ENCODE assay signal across 19 cellular contexts in genomic region chr1:180424848-180425457, GRCh38.
A peak's percentile ranks its signal among the peaks of the same experiment; 100 is the strongest.
DNase-seq lines count a peak whose midpoint lies in the region; ATAC-seq, FAIRE-seq and TF ChIP-seq lines count a peak whose summit lies in the region.
"Had no signal": no experiment of that assay in that cellular context is flagged by ENCODE, and none has a peak within 500 bp of the region (broad histone marks: within the 10 kb centered on the region; RNA-seq: fewer than 3 reads in every experiment).

No MANE protein-coding gene starts in this region.

- H3K9me3 ChIP-seq in Karpas-422 (ENCODE audit: low read length) = no peaks in the 10 kb centered on the region

- H3K36me3 ChIP-seq in Karpas-422 (ENCODE audit: insufficient read depth, low read length) = no peaks in the 10 kb centered on the region; the same call in 1 of the 2 replicates
- H3K36me3 ChIP-seq: Peyer's patch had no signal

- peak; percentile 51 for FAIRE-seq in GM12891 (lab: Jason Lieb, UNC)

- H4K20me1 ChIP-seq in Karpas-422 (ENCODE audit: insufficient read depth, low read depth, low read length) = no peaks in the 10 kb centered on the region

- H3K4me2 ChIP-seq in Karpas-422 (ENCODE audit: low read depth, low read length, poor library complexity, severe bottlenecking) = no peak overlapping the region

- H2AFZ ChIP-seq in Karpas-422 (ENCODE audit: low read length) = no peak overlapping the region

- H3K36me3 Mint-ChIP-seq in mesothelial cell of epicardium = peaks cover 34% of the 10 kb centered on the region

- DNase-seq in GM12891 (ENCODE audit: insufficient read length, low spot score) (no peak), NCI-H1417 (lab: John Stamatoyannopoulos, UW) (peak; percentile 81 to 99 (median 98)), NCI-H526 treated with DMSO at 0.1 percent for 48 hours (lab: John Stamatoyannopoulos, UW) (peak; percentile 88), myocyte (ENCODE audit: low read depth) (peak; percentile 27), mesothelial cell of epicardium (ENCODE audit: low spot score in 2 of 2, unreplicated experiment in 2 of 2) (no peak), kidney glomerular epithelial cell (lab: John Stamatoyannopoulos, UW) (no peak), Karpas-422 (no peak)
- DNase-seq: activated CD8-positive, alpha-beta T cell treated with anti-CD3 and anti-CD28 coated beads for 36 hours; activated naive CD4-positive, alpha-beta T cell; caudate nucleus; CD4-positive, CD25-positive, alpha-beta regulatory T cell; heart right ventricle; left colon; MV-4-11; Peyer's patch had no signal

- H3K4me1 Mint-ChIP-seq in mesothelial cell of epicardium = peaks cover 15% of the 10 kb centered on the region

- no peaks in the 10 kb centered on the region for H3K9me2 ChIP-seq in Karpas-422 (replicated peaks; ENCODE audit: insufficient read depth, low read length)

- no peak for ATAC-seq in GM19351 (IDR thresholded peaks at IDR 0.05; ENCODE audit: unreplicated experiment)
- ATAC-seq: activated CD8-positive, alpha-beta T cell treated with anti-CD3 and anti-CD28 coated beads for 36 hours; heart right ventricle; left colon had no signal

- H3K4me3 Mint-ChIP-seq in mesothelial cell of epicardium = no peak overlapping the region
- H3K4me3 Mint-ChIP-seq: activated CD8-positive, alpha-beta T cell treated with anti-CD3 and anti-CD28 coated beads for 36 hours; CD4-positive, CD25-positive, alpha-beta regulatory T cell; nephron; T-helper 1 cell treated with Interleukin-12 subunit alpha and Interleukin-12 subunit beta and Interleukin-4 antibody, amounts not matched to agents 30 μg/mL and 1 μg/mL, for 36 hours had no signal

- no peak for TF ChIP-seq POLR2A in GM12891 (IDR thresholded peaks at IDR 0.05; ENCODE audit: low read depth, low read length)

- peaks cover 19% of the 10 kb centered on the region for H3K9me3 Mint-ChIP-seq in mesothelial cell of epicardium
- H3K9me3 Mint-ChIP-seq: T-helper 1 cell treated with Interleukin-12 subunit alpha and Interleukin-12 subunit beta and Interleukin-4 antibody, amounts not matched to agents 30 μg/mL and 1 μg/mL, for 36 hours had no signal

- H3K9ac ChIP-seq in Karpas-422 (ENCODE audit: low read length) = no peak overlapping the region

- peaks cover 84% of the 10 kb centered on the region for H3K79me2 ChIP-seq in Karpas-422 (ENCODE audit: low read length)

- H3K4me1 ChIP-seq in Karpas-422 (ENCODE audit: low read length) = peaks cover 8% of the 10 kb centered on the region; the same call in 1 of the 2 replicates
- H3K4me1 ChIP-seq: Peyer's patch had no signal

- H3K27ac Mint-ChIP-seq in mesothelial cell of epicardium = no peak overlapping the region
- H3K27ac Mint-ChIP-seq: activated CD8-positive, alpha-beta T cell treated with anti-CD3 and anti-CD28 coated beads for 36 hours; nephron; T-helper 1 cell treated with Interleukin-12 subunit alpha and Interleukin-12 subunit beta and Interleukin-4 antibody, amounts not matched to agents 30 μg/mL and 1 μg/mL, for 36 hours had no signal

- no peaks in the 10 kb centered on the region for H3K27me3 ChIP-seq in Karpas-422 (ENCODE audit: low read length)
- H3K27me3 ChIP-seq: heart right ventricle, Peyer's patch had no signal

- no peak overlapping the region for H3K4me3 ChIP-seq in Karpas-422 (ENCODE audit: low read length)
- H3K4me3 ChIP-seq: heart right ventricle, Peyer's patch, skin epidermis had no signal

- TF ChIP-seq CTCF in mesothelial cell of epicardium (IDR thresholded peaks at IDR 0.05; ENCODE audit: unreplicated experiment) = no peak

- H3K27ac ChIP-seq in Karpas-422 (ENCODE audit: low read length) = no peak overlapping the region
- H3K27ac ChIP-seq: heart right ventricle, Peyer's patch, skin epidermis had no signal

- no peaks in the 10 kb centered on the region for H3K27me3 Mint-ChIP-seq in mesothelial cell of epicardium (ENCODE audit: low read depth)
- H3K27me3 Mint-ChIP-seq: activated CD8-positive, alpha-beta T cell treated with anti-CD3 and anti-CD28 coated beads for 36 hours; CD4-positive, CD25-positive, alpha-beta regulatory T cell had no signal

TF ChIP-seq in GM12891, 5 proteins besides CTCF, POLR2A, EP300 and RAD21:
- TF ChIP-seq TAF1 (IDR thresholded peaks at IDR 0.05; ENCODE audit: low read depth, low read length) = no peak
- no peak for TF ChIP-seq POLR2AphosphoS5 (IDR thresholded peaks at IDR 0.05; ENCODE audit: low read depth, low read length)
- no peak for TF ChIP-seq PAX5 (IDR thresholded peaks at IDR 0.05; ENCODE audit: insufficient read depth, low read length, severe bottlenecking)
- TF ChIP-seq SPI1 (IDR thresholded peaks at IDR 0.05; ENCODE audit: low read depth, low read length) = no peak
- no peak for TF ChIP-seq POU2F2 (IDR thresholded peaks at IDR 0.05; ENCODE audit: low read depth, low read length)

Comparison
In these comparisons a context has a peak if more than half of its experiments do, and no peak if none do; other contexts are left out.
1. DNase-seq: peak in NCI-H1417 (3 of 3), NCI-H526 treated with DMSO at 0.1 percent for 48 hours (single experiment) and myocyte (single experiment); none in GM12891 (single experiment), mesothelial cell of epicardium (0 of 2), kidney glomerular epithelial cell (single experiment) and Karpas-422 (single experiment).